ENCODE assay signal across 8 cellular contexts in genomic region chr7:22082886-22083710, GRCh38.
DNase-seq lines count a peak whose midpoint lies in the region; ATAC-seq and TF ChIP-seq lines count a peak whose summit lies in the region.

No MANE protein-coding gene starts in this region.

- H3K4me3 ChIP-seq in GM12865 (ENCODE audit: low read depth, low read length): peak overlapping the region; percentile 75
- H3K4me3 ChIP-seq in ascending aorta: peak overlapping the region; percentile 65 to 68
- H3K4me3 ChIP-seq in rectal smooth muscle tissue (ENCODE audit: low read length): peak overlapping the region; percentile 75
- H3K4me3 ChIP-seq in vagina: peak overlapping the region; percentile 56 to 72

- peak; percentile 99 for ATAC-seq in HG02642 (IDR thresholded peaks at IDR 0.05; ENCODE audit: poor library complexity, unreplicated experiment)

- peak; percentile 95 for TF ChIP-seq CTCF in GM12865 (IDR thresholded peaks at IDR 0.05; ENCODE audit: insufficient read depth, low read depth, low read length, missing control alignments)
- TF ChIP-seq CTCF in ascending aorta (IDR thresholded peaks at IDR 0.05): peak; percentile 94 to 98 (median 97)
- TF ChIP-seq CTCF in vagina (IDR thresholded peaks at IDR 0.05): peak; percentile 73 to 95 (median 91)

- H3K9ac ChIP-seq in rectal smooth muscle tissue (ENCODE audit: low read length): peak overlapping the region; percentile 69

- intact Hi-C loops in ascending aorta (cut with DNase I): loop anchor here (1.0 kb wide), 1 partner anchor 656 kb away; no protein-coding TSS in a partner anchor
- intact Hi-C loops in vagina (cut with DNase I): no loop called here

- DNase-seq in GM12865 (ENCODE audit: low read depth) (peak; percentile 89), NCI-H1092 treated with DMSO at 0.1 percent for 48 hours (lab: John Stamatoyannopoulos, UW) (peak; percentile 86), T-helper 1 cell (peak; percentile 55 to 75 (median 66)), ascending aorta (ENCODE audit: low spot score in 2 of 2) (peak; percentile 51 to 95), hepatic stellate cell (ENCODE audit: low spot score) (peak; percentile 83), vagina (ENCODE audit: extremely low spot score in 2 of 2) (no peak)

- H3K36me3 ChIP-seq in ascending aorta (no peaks in the 10 kb centered on the region), rectal smooth muscle tissue (ENCODE audit: control insufficient read depth, insufficient read depth, low read length) (no peaks in the 10 kb centered on the region), vagina (no peaks in the 10 kb centered on the region)

- H3K4me1 ChIP-seq in ascending aorta (peaks cover 0 to 3% of the 10 kb centered on the region in 2 donors), rectal smooth muscle tissue (ENCODE audit: control insufficient read depth, insufficient read depth, low read length) (no peaks in the 10 kb centered on the region), vagina (peaks cover 7% of the 10 kb centered on the region)

- TF ChIP-seq POLR2A in vagina (IDR thresholded peaks at IDR 0.05): no peak

- H3K9me3 ChIP-seq in ascending aorta (no peaks in the 10 kb centered on the region), vagina (no peaks in the 10 kb centered on the region)

- H3K27me3 ChIP-seq in ascending aorta (no peaks in the 10 kb centered on the region), rectal smooth muscle tissue (ENCODE audit: control insufficient read depth, insufficient read depth, low read length) (no peaks in the 10 kb centered on the region), vagina (no peaks in the 10 kb centered on the region)

- peak overlapping the region; percentile 74 to 81 for H3K27ac ChIP-seq in ascending aorta
- H3K27ac ChIP-seq in rectal smooth muscle tissue (ENCODE audit: low read depth, low read length): peak overlapping the region; percentile 64
- peak overlapping the region; percentile 76 for H3K27ac ChIP-seq in vagina

Comparison
In these comparisons a context has a peak if more than half of its experiments do, and no peak if none do; other contexts are left out.
1. DNase-seq: peak in GM12865 (single experiment), NCI-H1092 treated with DMSO at 0.1 percent for 48 hours (single experiment), T-helper 1 cell (5 of 5), ascending aorta (2 of 2) and hepatic stellate cell (single experiment); none in vagina (0 of 2).
2. Peak in every context shown above with its lines, with median percentiles within 50 percentile points of each other: H3K4me3 ChIP-seq, CTCF ChIP-seq and H3K27ac ChIP-seq.